17 cellular contexts compared by ENCODE assay signal in genomic region chr16:75287708-75288107, GRCh38. TPM values are rescaled to one million over a fixed set of nuclear protein-coding genes. Genes with fewer than 3 reads are reported as not detected.
DNase-seq lines count a peak whose midpoint lies in the region; ATAC-seq and TF ChIP-seq lines count a peak whose summit lies in the region.
"Had no signal": no experiment of that assay in that cellular context is flagged by ENCODE, and none has a peak within 500 bp of the region (broad histone marks: within the 10 kb centered on the region; RNA-seq: fewer than 3 reads in every experiment).

No MANE protein-coding gene starts in this region.

- CTCF ChIA-PET in WTC11 (lab: Charles Lee): no interaction called here

- peaks cover 23% of the 10 kb centered on the region for H3K4me1 Mint-ChIP-seq in stimulated activated naive CD8-positive, alpha-beta T cell treated with anti-CD3 and anti-CD28 coated beads, Interleukin-15, amount 100 ng/mL, for 72 hours
- peaks cover 15% of the 10 kb centered on the region; the same call in 1 of the 2 replicates for H3K4me1 Mint-ChIP-seq in WTC11

- H3K4me3 Mint-ChIP-seq in stimulated activated naive CD8-positive, alpha-beta T cell treated with anti-CD3 and anti-CD28 coated beads, Interleukin-15, amount 100 ng/mL, for 72 hours: no peak overlapping the region
- no peak overlapping the region for H3K4me3 Mint-ChIP-seq in WTC11

- H3K9me3 Mint-ChIP-seq in stimulated activated naive CD8-positive, alpha-beta T cell treated with anti-CD3 and anti-CD28 coated beads, Interleukin-15, amount 100 ng/mL, for 72 hours: no peaks in the 10 kb centered on the region
- peaks cover 5% of the 10 kb centered on the region for H3K9me3 Mint-ChIP-seq in WTC11
- H3K9me3 Mint-ChIP-seq: CD4-positive, alpha-beta T cell had no signal

- H3K4me3 ChIP-seq in lung: no peak overlapping the region
- H3K4me3 ChIP-seq: A549, ascending aorta, tibial artery had no signal

- no peak overlapping the region for H3K27ac Mint-ChIP-seq in stimulated activated naive CD8-positive, alpha-beta T cell treated with anti-CD3 and anti-CD28 coated beads, Interleukin-15, amount 100 ng/mL, for 72 hours
- peak overlapping the region; percentile 72; the same call in 1 of the 2 replicates for H3K27ac Mint-ChIP-seq in WTC11
- H3K27ac Mint-ChIP-seq: CD4-positive, alpha-beta T cell had no signal

- ATAC-seq in stimulated activated naive CD8-positive, alpha-beta T cell treated with anti-CD3 and anti-CD28 coated beads, Interleukin-15, amount 100 ng/mL, for 72 hours: peak; percentile 13
- no peak for ATAC-seq in stimulated activated naive CD8-positive, alpha-beta T cell treated with anti-CD3 and anti-CD28 coated beads, Interleukin-15, Interleukin-2, amounts not matched to agents 100 U/mL and 50 U/mL, for 24 hours
- ATAC-seq in WTC11 (peak; percentile 27; the same call in 1 of the 2 replicates), lung (ENCODE audit: insufficient read depth, low FRiP score) (peak; percentile 45), GM18520 (IDR thresholded peaks at IDR 0.05; ENCODE audit: unreplicated experiment) (no peak), GM21825 (IDR thresholded peaks at IDR 0.05; ENCODE audit: unreplicated experiment) (no peak)

- H3K36me3 ChIP-seq in lung (ENCODE audit: control insufficient read depth in 2 of 2, insufficient read depth in 2 of 2, low read length in 2 of 2): peaks cover 6 to 10% of the 10 kb centered on the region in 2 donors

- POLR2A ChIA-PET in WTC11 (lab: Charles Lee): no interaction called here

- H3K27me3 ChIP-seq in lung (ENCODE audit: control insufficient read depth, insufficient read depth): no peaks in the 10 kb centered on the region
- H3K27me3 ChIP-seq: ascending aorta, tibial artery had no signal

- peak overlapping the region in 1 of 2 donors; percentile 48 for H3K27ac ChIP-seq in lung (ENCODE audit: low read depth in 1 of 2, low read length in 1 of 2)
- H3K27ac ChIP-seq: A549, ascending aorta, parathyroid adenoma, tibial artery had no signal

- peaks cover 67% of the 10 kb centered on the region for H3K27me3 Mint-ChIP-seq in stimulated activated naive CD8-positive, alpha-beta T cell treated with anti-CD3 and anti-CD28 coated beads, Interleukin-15, amount 100 ng/mL, for 72 hours
- H3K27me3 Mint-ChIP-seq in WTC11 (ENCODE audit: low read depth): no peaks in the 10 kb centered on the region

- H3K9me3 ChIP-seq in lung (ENCODE audit: control insufficient read depth in 2 of 2, insufficient read depth in 1 of 2, low read length in 1 of 2): no peaks in the 10 kb centered on the region
- H3K9me3 ChIP-seq: A549, ascending aorta, tibial artery had no signal

- TF ChIP-seq CTCF in WTC11 (IDR thresholded peaks at IDR 0.05): no peak
- no peak for TF ChIP-seq CTCF in lung (IDR thresholded peaks at IDR 0.05; ENCODE audit: control extremely low read depth, extremely low read depth)

- peaks cover 0 to 13% of the 10 kb centered on the region in 2 donors for H3K4me1 ChIP-seq in lung (ENCODE audit: control insufficient read depth in 2 of 2, insufficient read depth in 2 of 2, low read length in 2 of 2)
- H3K4me1 ChIP-seq: ascending aorta, parathyroid adenoma, tibial artery had no signal

- H3K36me3 Mint-ChIP-seq in WTC11: peaks cover 38% of the 10 kb centered on the region

- WGBS in lung, 2 donors: 82 to 90% methylated on average over 5 of the region's 5 CpGs

- no peak for DNase-seq in stimulated activated naive CD8-positive, alpha-beta T cell treated with anti-CD3 and anti-CD28 coated beads, Interleukin-15, amount 100 ng/mL, for 72 hours
- no peak for DNase-seq in stimulated activated naive CD8-positive, alpha-beta T cell treated with anti-CD3 and anti-CD28 coated beads, Interleukin-15, Interleukin-2, amounts not matched to agents 100 U/mL and 50 U/mL, for 24 hours
- DNase-seq in WTC11 (ENCODE audit: low spot score): no peak
- DNase-seq in lung (ENCODE audit: low spot score): no peak
- no peak for DNase-seq in NAMALWA (ENCODE audit: low spot score)
- no peak for DNase-seq in anterior cingulate cortex (lab: John Stamatoyannopoulos, UW)
- DNase-seq: activated CD4-positive, CD25-positive, alpha-beta regulatory T cell; CD4-positive, alpha-beta T cell; NCI-H1930; NCI-H446 treated with DMSO at 0.1 percent for 48 hours; stimulated activated CD4-positive, alpha-beta T cell treated with anti-CD3 and anti-CD28 coated beads, Interleukin-4, amount 100 ng/mL, for 24 hours; tibial artery had no signal

TF ChIP-seq in WTC11, 78 proteins besides CTCF, POLR2A, EP300 and RAD21:
- TF ChIP-seq ZNF317 (CRISPR knock-in tag; IDR thresholded peaks at IDR 0.05; ENCODE audit: borderline replicate concordance, low read depth) (no peak), MLX (CRISPR knock-in tag; IDR thresholded peaks at IDR 0.05) (no peak), ZNF219 (CRISPR knock-in tag; IDR thresholded peaks at IDR 0.05; ENCODE audit: borderline replicate concordance) (no peak), NR1H2 (CRISPR knock-in tag; IDR thresholded peaks at IDR 0.05) (no peak), E2F4 (CRISPR knock-in tag; IDR thresholded peaks at IDR 0.05; ENCODE audit: borderline replicate concordance, low read depth) (no peak), AR (CRISPR knock-in tag; IDR thresholded peaks at IDR 0.05) (no peak), USF1 (CRISPR knock-in tag; IDR thresholded peaks at IDR 0.05) (no peak), ZNF416 (CRISPR knock-in tag; IDR thresholded peaks at IDR 0.05) (no peak), TP53 (CRISPR knock-in tag; IDR thresholded peaks at IDR 0.05) (no peak), MXD4 (CRISPR knock-in tag; IDR thresholded peaks at IDR 0.05; ENCODE audit: borderline replicate concordance) (no peak), IRF2 (CRISPR knock-in tag; IDR thresholded peaks at IDR 0.05; ENCODE audit: borderline replicate concordance, low read depth) (no peak)

RNA-seq across cellular contexts. Expression of gene BCAR1, which starts 36.3 kb away (rescaled TPM):
- total RNA-seq in WTC11 (2021) (87.3 to 95.6 TPM (median 88.6 TPM) in 3 replicates), lung (10 to 100 TPM; 51.3 to 70.7 TPM)
- 10 to 100 TPM; 37.5 to 48.6 TPM for polyA plus RNA-seq in lung

Comparison
In these comparisons a context has a peak if more than half of its experiments do, and no peak if none do; other contexts are left out.
1. ATAC-seq: peak in stimulated activated naive CD8-positive, alpha-beta T cell treated with anti-CD3 and anti-CD28 coated beads, Interleukin-15, amount 100 ng/mL, for 72 hours (single experiment), WTC11 (single experiment) and lung (single experiment); none in stimulated activated naive CD8-positive, alpha-beta T cell treated with anti-CD3 and anti-CD28 coated beads, Interleukin-15, Interleukin-2, amounts not matched to agents 100 U/mL and 50 U/mL, for 24 hours (single experiment), GM18520 (single experiment) and GM21825 (single experiment).